Comparison of ENCODE assay signal across 8 cellular contexts in the genomic region with DNA sequence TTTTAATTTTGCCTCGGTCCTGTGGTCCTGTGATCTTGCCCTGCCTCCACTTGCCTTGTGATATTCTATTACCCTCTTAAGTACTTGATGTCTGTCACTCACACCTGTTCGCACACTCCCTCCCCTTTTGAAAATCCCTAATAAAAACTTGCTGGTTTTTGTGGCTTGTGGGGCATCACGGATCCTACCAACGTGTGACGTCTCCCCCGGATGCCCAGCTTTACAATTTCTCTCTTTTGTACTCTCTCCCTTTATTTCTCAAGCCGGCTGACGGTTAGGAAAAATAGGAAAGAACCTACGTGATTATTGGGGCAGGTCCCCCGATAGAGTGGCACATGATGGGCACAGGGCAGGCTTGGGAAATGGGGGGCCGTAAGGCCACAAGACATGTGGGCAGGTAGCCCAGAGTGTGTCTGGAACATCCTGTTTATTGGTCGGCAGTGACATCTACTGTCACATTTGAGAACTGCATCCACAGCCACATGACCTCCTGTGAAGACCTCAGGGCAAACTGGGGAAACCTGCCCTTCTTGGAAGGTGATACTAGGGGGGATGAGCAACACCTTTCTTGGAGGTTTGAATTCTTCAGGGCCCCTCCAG. TPM values are rescaled to one million over a fixed set of nuclear protein-coding genes. Genes with fewer than 3 reads are reported as not detected.
A peak's percentile ranks its signal among the peaks of the same experiment; 100 is the strongest.
DNase-seq lines count a peak whose midpoint lies in the region; ATAC-seq, FAIRE-seq and TF ChIP-seq lines count a peak whose summit lies in the region.
"Not testable (repeated sequence)": the region's sequence is repeated elsewhere in the genome, so short reads cannot be mapped to it uniquely, and the experiment has no call there.

No MANE protein-coding gene starts in this region.

- peak overlapping the region; percentile 83 for H2BK5ac ChIP-seq in H1 (ENCODE audit: low read depth, low read length)

- H4K5ac ChIP-seq in H1 (ENCODE audit: insufficient read length, low read depth, low read length): peak overlapping the region; percentile 24

- 0 out of 2 replicates have a peak overlapping the region, but pooled peaks have one; percentile 72 for H2BK20ac ChIP-seq in H1 (ENCODE audit: low read length)

- H3K4me3 Mint-ChIP-seq in activated T-cell treated with anti-CD3 and anti-CD28 coated beads, Interleukin-2, amount 50 U/mL, for 24 hours: not testable (repeated sequence)

- WGBS in H1 (ENCODE audit: extremely low coverage in 1 of 2, insufficient coverage in 1 of 2, insufficient read length in 1 of 2, insufficient replicate concordance in 2 of 2, low coverage in 1 of 2, low lambda C conversion rate in 2 of 2, missing lambda C conversion rate in 1 of 2), 2 experiments: 8% methylated on average over 12 of the region's 12 CpGs; no CpG with 5 or more reads in 1 of the 2 experiments

- not testable (repeated sequence) for H3K4me1 Mint-ChIP-seq in activated T-cell treated with anti-CD3 and anti-CD28 coated beads, Interleukin-2, amount 50 U/mL, for 24 hours (ENCODE audit: low read depth)

- H3K18ac ChIP-seq in H1 (ENCODE audit: extremely low read depth, low read length): not testable (repeated sequence)

- not testable (repeated sequence) for H3K9me3 ChIP-seq in H1 (ENCODE audit: insufficient read depth in 2 of 2, low read depth in 1 of 2, low read length in 1 of 2); uterus

- peak overlapping the region; percentile 80 for H4K91ac ChIP-seq in H1 (replicated peaks; ENCODE audit: insufficient read length, low read length)

- not testable (repeated sequence) for TF ChIP-seq EP300 in H1 (IDR thresholded peaks at IDR 0.05; ENCODE audit: borderline replicate concordance in 1 of 2, low read depth in 2 of 2, low read length in 2 of 2)

- not testable (repeated sequence) for H3K9me3 Mint-ChIP-seq in activated T-cell treated with anti-CD3 and anti-CD28 coated beads, Interleukin-2, amount 50 U/mL, for 24 hours

- H3K23ac ChIP-seq in H1 (ENCODE audit: insufficient read length): not testable (repeated sequence)

- H3K4ac ChIP-seq in H1 (replicated peaks; ENCODE audit: insufficient read length, low read depth, low read length): not testable (repeated sequence)

- peak overlapping the region; percentile 13; the same call in 1 of the 2 replicates for H3K27ac ChIP-seq in H1 (ENCODE audit: low read depth, low read length)
- not testable (repeated sequence) for H3K27ac ChIP-seq in uterus

- ATAC-seq in left colon: peak; percentile 81

- H3K36me3 Mint-ChIP-seq in activated T-cell treated with anti-CD3 and anti-CD28 coated beads, Interleukin-2, amount 50 U/mL, for 24 hours (ENCODE audit: low read depth): not testable (repeated sequence)

- H2AK5ac ChIP-seq in H1 (ENCODE audit: low read depth, low read length): not testable (repeated sequence)

- not testable (repeated sequence) for H3K27me3 ChIP-seq in H1 (replicated peaks in 1 of 4; ENCODE audit: control insufficient read depth in 3 of 4, extremely low read depth in 1 of 4, insufficient read depth in 3 of 4, low read length in 3 of 4); uterus

- TF ChIP-seq CTCF in GM10248 (IDR thresholded peaks at IDR 0.05; ENCODE audit: control extremely low read depth, extremely low read depth, low read depth, missing control alignments): peak; percentile 91
- TF ChIP-seq CTCF in H1 (IDR thresholded peaks at IDR 0.05; ENCODE audit: control extremely low read depth in 1 of 3, insufficient read depth in 1 of 3, low read depth in 1 of 3, low read length in 3 of 3): peak; percentile 73 to 85 (median 83)
- TF ChIP-seq CTCF in uterus (IDR thresholded peaks at IDR 0.05): peak; percentile 76 to 96 (median 88)

- not testable (repeated sequence) for H3K27me3 Mint-ChIP-seq in activated T-cell treated with anti-CD3 and anti-CD28 coated beads, Interleukin-2, amount 50 U/mL, for 24 hours

- 0 out of 2 replicates have a peak overlapping the region, but pooled peaks have one; percentile 46 for H2BK15ac ChIP-seq in H1 (ENCODE audit: low read length)

- H4K20me1 ChIP-seq in H1 (replicated peaks in 1 of 2; ENCODE audit: control insufficient read depth in 1 of 2, insufficient read depth in 2 of 2, low read length in 2 of 2): not testable (repeated sequence)

- H3K4me1 ChIP-seq in H1 (replicated peaks in 1 of 4; ENCODE audit: control insufficient read depth in 3 of 4, insufficient read depth in 4 of 4, low read length in 3 of 4): peaks cover 3 to 10% (median 6%) of the 10 kb centered on the region in 4 experiments
- H3K4me1 ChIP-seq in uterus: not testable (repeated sequence)

- not testable (repeated sequence) for H3K14ac ChIP-seq in H1 (ENCODE audit: insufficient read length)

- POLR2A ChIA-PET in GM10248 (lab: Yijun Ruan, JAX); H1 (lab: Charles Lee; ENCODE audit: partially characterized antibody): not testable (repeated sequence)

- H3K4me2 ChIP-seq in H1 (ENCODE audit: insufficient read depth in 1 of 2, low read depth in 2 of 2, low read length in 2 of 2): peak overlapping the region; percentile 0 to 52

- DNase-seq in GM10248 (ENCODE audit: extremely low spot score) (peak; percentile 70), MV-4-11 (lab: John Stamatoyannopoulos, UW) (peak; percentile 45), SK-MEL-5 (ENCODE audit: low read depth, low spot score) (peak; percentile 71), H1 (ENCODE audit: low read depth in 1 of 2, low spot score in 2 of 2) (peak; percentile 67 to 96), left colon (peak; percentile 50 to 81), smooth muscle cell of the brain vasculature (ENCODE audit: low read depth, low spot score) (peak; percentile 39), uterus (peak; percentile 76 to 84)
- DNase-seq in activated T-cell treated with anti-CD3 and anti-CD28 coated beads, Interleukin-2, amount 50 U/mL, for 24 hours: peak; percentile 76

- H3K79me1 ChIP-seq in H1 (ENCODE audit: low read depth, low read length): not testable (repeated sequence)

- H3K9ac ChIP-seq in H1 (replicated peaks in 1 of 4; ENCODE audit: extremely low read depth in 1 of 4, low read depth in 3 of 4, low read length in 3 of 4): not testable (repeated sequence)

- H3K56ac ChIP-seq in H1 (replicated peaks; ENCODE audit: insufficient read length, low read depth, low read length): not testable (repeated sequence)

- CTCF ChIA-PET in GM10248 (lab: Yijun Ruan, JAX): interaction anchor here (0.6 kb wide), 1 partner anchor 218 kb away, joined by 3 read pairs; no protein-coding TSS in a partner anchor
- CTCF ChIA-PET in H1 (lab: Charles Lee; ENCODE audit: partially characterized antibody): interaction anchor here (0.6 to 1.3 kb wide), 9 partner anchors 27 to 316 kb away, joined by 3 to 5 read pairs (median 3); no protein-coding TSS in a partner anchor

- not testable (repeated sequence) for H3K27ac Mint-ChIP-seq in activated T-cell treated with anti-CD3 and anti-CD28 coated beads, Interleukin-2, amount 50 U/mL, for 24 hours

- not testable (repeated sequence) for H2BK12ac ChIP-seq in H1 (ENCODE audit: low read depth, low read length)

- H2BK120ac ChIP-seq in H1 (replicated peaks; ENCODE audit: low read depth, low read length): peak overlapping the region; percentile 87

- peak overlapping the region in 1 of 4 experiments; percentile 51; a peak in 1 of 8 replicates for H3K4me3 ChIP-seq in H1 (ENCODE audit: extremely low read depth in 1 of 4, insufficient read depth in 2 of 4, low read depth in 3 of 4, low read length in 4 of 4)
- H3K4me3 ChIP-seq in uterus: not testable (repeated sequence)

- H3K23me2 ChIP-seq in H1 (ENCODE audit: low read depth, low read length): not testable (repeated sequence)

- peak; percentile 96 for FAIRE-seq in H1 (lab: Jason Lieb, UNC)

- in situ Hi-C loops in SK-MEL-5 (cut with HindIII; ENCODE audit: low pct_unique_long_range_greater_than_20kb, low sequenced_read_pairs): not testable (repeated sequence)

- H3K79me2 ChIP-seq in H1 (ENCODE audit: control insufficient read depth in 1 of 2, insufficient read depth in 2 of 2, low read length in 2 of 2): not testable (repeated sequence)

- not testable (repeated sequence) for H2AFZ ChIP-seq in H1 (ENCODE audit: low read length)

- TF ChIP-seq POLR2A in H1 (IDR thresholded peaks at IDR 0.05; ENCODE audit: control extremely low read depth in 1 of 2, low read depth in 2 of 2, low read length in 2 of 2); uterus (IDR thresholded peaks at IDR 0.05): not testable (repeated sequence)

- peak; percentile 87 to 90 for TF ChIP-seq RAD21 in H1 (IDR thresholded peaks at IDR 0.05 in 1 of 2, conservative IDR thresholded peaks at IDR 0.05 in 1 of 2; ENCODE audit: low read depth in 2 of 2, low read length in 2 of 2)

- not testable (repeated sequence) for H4K8ac ChIP-seq in H1 (ENCODE audit: extremely low read depth, insufficient read depth, low read length)

- H3K36me3 ChIP-seq in H1 (ENCODE audit: control insufficient read depth in 2 of 4, insufficient read depth in 4 of 4, low read length in 3 of 4); uterus: not testable (repeated sequence)

- intact Hi-C loops in left colon (cut with DNase I, micrococcal nuclease); uterus (cut with DNase I; ENCODE audit: low total_unique reads): not testable (repeated sequence)

RNA-seq across cellular contexts. Expression of gene GSTT2B, which starts 4.6 kb away (rescaled TPM):
- 1.2 TPM in 2 replicates for total RNA-seq in SK-MEL-5 (2014; rRNA removed; shearing (Covaris generic))
- 0.81 and 3.0 TPM in 2 replicates for polyA plus RNA-seq in SK-MEL-5 (2015; cell fraction: cytosol; rRNA removed)
- polyA plus RNA-seq in SK-MEL-5 (2015; cell fraction: nucleus; rRNA removed): 11.3 and 16.6 TPM in 2 replicates
- total RNA-seq in H1 (2021; fragmentation: NEBNext Ultra II Directional; extraction: Animal tissue kit (Norgen Biotek cat#: 25700)): 4.7 and 6.3 TPM in 2 replicates
- polyA plus RNA-seq in H1 (2011; rRNA removed): 13.3 and 13.5 TPM in 2 replicates
- polyA plus RNA-seq in H1 (2011; cell fraction: cytosol; rRNA removed): 14.8 TPM
- polyA plus RNA-seq in H1 (2011; cell fraction: nucleus; rRNA removed): 35.3 TPM
- 5.7 to 10.8 TPM (median 10.0 TPM) in 4 replicates for polyA plus RNA-seq in H1 (2012, experiment 1 of 2)
- 3.2 TPM for polyA plus RNA-seq in H1 (2012, experiment 2 of 2)
- 9.2 TPM for polyA plus RNA-seq in H1 (2013, experiment 1 of 2)
- polyA plus RNA-seq in H1 (2013, experiment 2 of 2): 7.4 TPM
- polyA minus RNA-seq in H1 (2011; rRNA and poly(A)+ RNA removed): 0.88 and 1.4 TPM in 2 replicates
- 3.4 TPM for polyA minus RNA-seq in H1 (2011; cell fraction: cytosol; rRNA and poly(A)+ RNA removed)
- 3.0 TPM for polyA minus RNA-seq in H1 (2011; cell fraction: nucleus; rRNA and poly(A)+ RNA removed)
- total RNA-seq in left colon: under 1 TPM in 1 of 2 donors, not detected in 1; 0.73 TPM
- 1 to 10 TPM; 2.1 to 7.6 (median 4.9) TPM for total RNA-seq in uterus

RNA-seq across cellular contexts. Expression of gene DDTL, which starts 10.3 kb away (rescaled TPM):
- total RNA-seq in SK-MEL-5 (2014; rRNA removed; shearing (Covaris generic)): 1.6 and 1.8 TPM in 2 replicates
- 0.42 TPM in 2 replicates for polyA plus RNA-seq in SK-MEL-5 (2015; cell fraction: cytosol; rRNA removed)
- not detected in 2 replicates for polyA plus RNA-seq in SK-MEL-5 (2015; cell fraction: nucleus; rRNA removed)
- 1.7 and 2.1 TPM in 2 replicates for total RNA-seq in H1 (2021; fragmentation: NEBNext Ultra II Directional; extraction: Animal tissue kit (Norgen Biotek cat#: 25700))
- 2.2 and 3.1 TPM in 2 replicates for polyA plus RNA-seq in H1 (2011; rRNA removed)
- 2.4 TPM for polyA plus RNA-seq in H1 (2011; cell fraction: cytosol; rRNA removed)
- polyA plus RNA-seq in H1 (2011; cell fraction: nucleus; rRNA removed): 3.8 TPM
- 4.3 to 5.2 TPM (median 4.8 TPM) in 4 replicates for polyA plus RNA-seq in H1 (2012, experiment 1 of 2)
- 1.4 TPM for polyA plus RNA-seq in H1 (2012, experiment 2 of 2)
- 2.6 TPM for polyA plus RNA-seq in H1 (2013, experiment 1 of 2)
- 2.1 TPM for polyA plus RNA-seq in H1 (2013, experiment 2 of 2)
- polyA minus RNA-seq in H1 (2011; rRNA and poly(A)+ RNA removed): 4.0 TPM in 2 replicates
- polyA minus RNA-seq in H1 (2011; cell fraction: cytosol; rRNA and poly(A)+ RNA removed): 3.0 TPM
- polyA minus RNA-seq in H1 (2011; cell fraction: nucleus; rRNA and poly(A)+ RNA removed): 11.4 TPM
- total RNA-seq in left colon (1 to 10 TPM in 1 of 2 donors, not detected in 1; 4.5 TPM), uterus (1 to 10 TPM in 1 of 4 donors, under 1 TPM in 2, not detected in 1; 0.26 to 3.4 (median 0.48) TPM)

RNA-seq across cellular contexts. Expression of gene DDT, which starts 17.8 kb away (rescaled TPM):
- total RNA-seq in SK-MEL-5 (2014; rRNA removed; shearing (Covaris generic)): 397 and 481 TPM in 2 replicates
- polyA plus RNA-seq in SK-MEL-5 (2015; cell fraction: cytosol; rRNA removed): 411 and 501 TPM in 2 replicates
- polyA plus RNA-seq in SK-MEL-5 (2015; cell fraction: nucleus; rRNA removed): 140 and 208 TPM in 2 replicates
- 106 and 110 TPM in 2 replicates for total RNA-seq in H1 (2021; fragmentation: NEBNext Ultra II Directional; extraction: Animal tissue kit (Norgen Biotek cat#: 25700))
- 336 and 341 TPM in 2 replicates for polyA plus RNA-seq in H1 (2011; rRNA removed)
- 239 TPM for polyA plus RNA-seq in H1 (2011; cell fraction: cytosol; rRNA removed)
- 299 TPM for polyA plus RNA-seq in H1 (2011; cell fraction: nucleus; rRNA removed)
- 77.4 to 157 TPM (median 151 TPM) in 4 replicates for polyA plus RNA-seq in H1 (2012, experiment 1 of 2)
- 258 TPM for polyA plus RNA-seq in H1 (2012, experiment 2 of 2)
- polyA plus RNA-seq in H1 (2013, experiment 1 of 2): 367 TPM
- 318 TPM for polyA plus RNA-seq in H1 (2013, experiment 2 of 2)
- polyA minus RNA-seq in H1 (2011; rRNA and poly(A)+ RNA removed): 16.2 and 20.8 TPM in 2 replicates
- polyA minus RNA-seq in H1 (2011; cell fraction: cytosol; rRNA and poly(A)+ RNA removed): 38.9 TPM
- polyA minus RNA-seq in H1 (2011; cell fraction: nucleus; rRNA and poly(A)+ RNA removed): 38.0 TPM
- 100 to 1,000 TPM; 189 to 247 TPM for total RNA-seq in left colon
- total RNA-seq in uterus: 10 to 100 TPM; 26.5 to 58.7 (median 48.0) TPM

RNA-seq across cellular contexts. Expression of gene GSTT2, which starts 23.5 kb away (rescaled TPM):
- not detected in 2 replicates for total RNA-seq in SK-MEL-5 (2014; rRNA removed; shearing (Covaris generic))
- polyA plus RNA-seq in SK-MEL-5 (2015; cell fraction: cytosol; rRNA removed): 0.43 TPM in 1 of 2 replicates, not detected in the other
- polyA plus RNA-seq in SK-MEL-5 (2015; cell fraction: nucleus; rRNA removed): not detected in 2 replicates
- 1.1 and 1.9 TPM in 2 replicates for total RNA-seq in H1 (2021; fragmentation: NEBNext Ultra II Directional; extraction: Animal tissue kit (Norgen Biotek cat#: 25700))
- polyA plus RNA-seq in H1 (2011; rRNA removed): 1.2 and 1.5 TPM in 2 replicates
- 0.59 TPM for polyA plus RNA-seq in H1 (2011; cell fraction: cytosol; rRNA removed)
- polyA plus RNA-seq in H1 (2011; cell fraction: nucleus; rRNA removed): 2.0 TPM
- 0.57 to 2.7 TPM (median 1.5 TPM) in 4 replicates for polyA plus RNA-seq in H1 (2012, experiment 1 of 2)
- 0.68 TPM for polyA plus RNA-seq in H1 (2012, experiment 2 of 2)
- 0.67 TPM for polyA plus RNA-seq in H1 (2013, experiment 1 of 2)
- 0.92 TPM for polyA plus RNA-seq in H1 (2013, experiment 2 of 2)
- polyA minus RNA-seq in H1 (2011; rRNA and poly(A)+ RNA removed): not detected in 2 replicates
- polyA minus RNA-seq in H1 (2011; cell fraction: cytosol; rRNA and poly(A)+ RNA removed): 1.7 TPM
- polyA minus RNA-seq in H1 (2011; cell fraction: nucleus; rRNA and poly(A)+ RNA removed): not detected
- total RNA-seq in left colon: under 1 TPM in 1 of 2 donors, not detected in 1; 0.89 TPM
- total RNA-seq in uterus: not detected

RNA-seq across cellular contexts. Expression of gene GSTT4, which starts 48.9 kb away (rescaled TPM):
- total RNA-seq in SK-MEL-5 (2014; rRNA removed; shearing (Covaris generic)): not detected in 2 replicates
- not detected in 2 replicates for polyA plus RNA-seq in SK-MEL-5 (2015; cell fraction: cytosol; rRNA removed)
- not detected in 2 replicates for polyA plus RNA-seq in SK-MEL-5 (2015; cell fraction: nucleus; rRNA removed)
- total RNA-seq in H1 (2021; fragmentation: NEBNext Ultra II Directional; extraction: Animal tissue kit (Norgen Biotek cat#: 25700)): not detected in 2 replicates
- 0.08 and 0.14 TPM in 2 replicates for polyA plus RNA-seq in H1 (2011; rRNA removed)
- polyA plus RNA-seq in H1 (2011; cell fraction: cytosol; rRNA removed): not detected
- not detected for polyA plus RNA-seq in H1 (2011; cell fraction: nucleus; rRNA removed)
- polyA plus RNA-seq in H1 (2012, experiment 1 of 2): not detected in 4 replicates
- not detected for polyA plus RNA-seq in H1 (2012, experiment 2 of 2)
- polyA plus RNA-seq in H1 (2013, experiment 1 of 2): not detected
- 0.09 TPM for polyA plus RNA-seq in H1 (2013, experiment 2 of 2)
- not detected in 2 replicates for polyA minus RNA-seq in H1 (2011; rRNA and poly(A)+ RNA removed)
- polyA minus RNA-seq in H1 (2011; cell fraction: cytosol; rRNA and poly(A)+ RNA removed): not detected
- polyA minus RNA-seq in H1 (2011; cell fraction: nucleus; rRNA and poly(A)+ RNA removed): not detected
- total RNA-seq in left colon: not detected
- total RNA-seq in uterus: not detected
